Comparison of ENCODE assay signal across 18 cellular contexts in the genomic region with DNA sequence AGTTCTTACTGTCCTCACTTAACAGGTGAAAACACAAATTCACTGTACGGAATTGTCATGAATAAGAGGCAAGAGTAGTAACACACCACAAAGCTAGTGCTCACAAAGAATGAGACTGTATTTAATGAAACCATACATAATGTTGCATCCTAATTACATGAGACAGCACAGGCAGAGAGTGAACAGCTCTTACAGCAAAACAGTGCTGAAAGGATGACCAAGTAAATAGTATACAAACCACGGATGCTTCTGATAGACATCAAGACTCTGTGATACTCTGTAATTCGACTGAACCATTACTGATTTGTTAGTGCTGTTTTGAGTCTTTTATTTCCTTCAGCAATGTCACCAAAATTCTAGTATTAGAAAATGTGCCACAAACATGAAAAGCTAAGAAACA.
DNase-seq lines count a peak whose midpoint lies in the region; ATAC-seq and TF ChIP-seq lines count a peak whose summit lies in the region.
"Had no signal": no experiment of that assay in that cellular context is flagged by ENCODE, and none has a peak within 500 bp of the region (broad histone marks: within the 10 kb centered on the region; RNA-seq: fewer than 3 reads in every experiment).

No MANE protein-coding gene starts in this region.

- H3K36me3 Mint-ChIP-seq in T-helper 1 cell treated with Interleukin-12 subunit alpha and Interleukin-12 subunit beta and Interleukin-4 antibody, amounts not matched to agents 30 μg/mL and 1 μg/mL, for 36 hours (ENCODE audit: low read depth) = peaks cover 4% of the 10 kb centered on the region
- H3K36me3 Mint-ChIP-seq: CD8-positive, alpha-beta memory T cell had no signal

- intact Hi-C loops in left ventricle myocardium superior (cut with micrococcal nuclease) = no loop called here

- TF ChIP-seq CTCF in cardiac muscle cell (IDR thresholded peaks at IDR 0.05; ENCODE audit: low read depth, low read length) (no peak), hepatocyte (IDR thresholded peaks at IDR 0.05; ENCODE audit: poor library complexity) (no peak)

- H3K36me3 ChIP-seq in cardiac muscle cell = no peaks in the 10 kb centered on the region
- H3K36me3 ChIP-seq in hepatocyte (replicated peaks; ENCODE audit: insufficient read depth, low read depth) = no peaks in the 10 kb centered on the region
- H3K36me3 ChIP-seq: BLaER1 had no signal

- H2AFZ ChIP-seq in hepatocyte = no peak overlapping the region

- H4K20me1 ChIP-seq in hepatocyte (ENCODE audit: insufficient read depth, poor library complexity, severe bottlenecking) = peaks cover 5% of the 10 kb centered on the region
- H4K20me1 ChIP-seq: BLaER1 had no signal

- no peak overlapping the region for H3K4me3 ChIP-seq in cardiac muscle cell
- H3K4me3 ChIP-seq in hepatocyte = no peak overlapping the region
- H3K4me3 ChIP-seq: A549, BLaER1 had no signal

- H3K4me3 Mint-ChIP-seq in T-helper 1 cell treated with Interleukin-12 subunit alpha and Interleukin-12 subunit beta and Interleukin-4 antibody, amounts not matched to agents 30 μg/mL and 1 μg/mL, for 36 hours = no peak overlapping the region
- H3K4me3 Mint-ChIP-seq: CD8-positive, alpha-beta memory T cell had no signal

- peaks cover 37% of the 10 kb centered on the region for H3K4me1 Mint-ChIP-seq in T-helper 1 cell treated with Interleukin-12 subunit alpha and Interleukin-12 subunit beta and Interleukin-4 antibody, amounts not matched to agents 30 μg/mL and 1 μg/mL, for 36 hours (ENCODE audit: low read depth)
- H3K4me1 Mint-ChIP-seq: CD8-positive, alpha-beta memory T cell had no signal

- peak overlapping the region; percentile 27 for H3K27ac Mint-ChIP-seq in T-helper 1 cell treated with Interleukin-12 subunit alpha and Interleukin-12 subunit beta and Interleukin-4 antibody, amounts not matched to agents 30 μg/mL and 1 μg/mL, for 36 hours
- H3K27ac Mint-ChIP-seq: CD8-positive, alpha-beta memory T cell had no signal

- peaks cover 16% of the 10 kb centered on the region for H3K79me2 ChIP-seq in hepatocyte

- H3K27ac ChIP-seq in cardiac muscle cell (peak overlapping the region; percentile 76), hepatocyte (peak overlapping the region; percentile 31)
- H3K27ac ChIP-seq: BLaER1 had no signal

- H3K27me3 ChIP-seq in cardiac muscle cell (no peaks in the 10 kb centered on the region), hepatocyte (no peaks in the 10 kb centered on the region)
- H3K27me3 ChIP-seq: BLaER1 had no signal

- ATAC-seq in left ventricle myocardium superior (no peak), HG03175 (IDR thresholded peaks at IDR 0.05; ENCODE audit: unreplicated experiment) (no peak), HG02763 (IDR thresholded peaks at IDR 0.05; ENCODE audit: unreplicated experiment) (no peak)
- ATAC-seq: A549 had no signal

- no peaks in the 10 kb centered on the region for H3K27me3 Mint-ChIP-seq in T-helper 1 cell treated with Interleukin-12 subunit alpha and Interleukin-12 subunit beta and Interleukin-4 antibody, amounts not matched to agents 30 μg/mL and 1 μg/mL, for 36 hours (ENCODE audit: low read depth)

- H3K9me3 Mint-ChIP-seq in T-helper 1 cell treated with Interleukin-12 subunit alpha and Interleukin-12 subunit beta and Interleukin-4 antibody, amounts not matched to agents 30 μg/mL and 1 μg/mL, for 36 hours = no peaks in the 10 kb centered on the region
- H3K9me3 Mint-ChIP-seq: CD8-positive, alpha-beta memory T cell had no signal

- DNase-seq in cardiac muscle cell (ENCODE audit: low read depth in 1 of 2, low spot score in 1 of 2) (no peak), left ventricle myocardium superior (no peak), hepatocyte (ENCODE audit: low spot score) (no peak), retina (no peak)
- DNase-seq: CD8-positive, alpha-beta memory T cell; DMS79; KBM-7; NCI-H1105 treated with DMSO at 0.1 percent for 48 hours; NCI-H1694; NCI-H2081 treated with DMSO at 0.1 percent for 48 hours; NCI-H2227 treated with DMSO at 0.1 percent for 48 hours; NCI-H510A treated with DMSO at 0.1 percent for 48 hours; SHP77 had no signal

- H3K4me1 ChIP-seq in cardiac muscle cell (ENCODE audit: low read depth) (peaks cover 14% of the 10 kb centered on the region), hepatocyte (ENCODE audit: insufficient read depth) (peaks cover 29% of the 10 kb centered on the region)
- H3K4me1 ChIP-seq: BLaER1 had no signal

- peak overlapping the region; percentile 24 for H3K4me2 ChIP-seq in hepatocyte
- H3K4me2 ChIP-seq: BLaER1 had no signal

- H3K9me2 ChIP-seq in hepatocyte (replicated peaks; ENCODE audit: insufficient read depth) = no peaks in the 10 kb centered on the region

- H3K9me3 ChIP-seq in cardiac muscle cell (ENCODE audit: low read depth) (no peaks in the 10 kb centered on the region), hepatocyte (ENCODE audit: low read depth) (no peaks in the 10 kb centered on the region)
- H3K9me3 ChIP-seq: A549, BLaER1 had no signal

- 72% methylated on average over 3 of the region's 3 CpGs for WGBS in hepatocyte (ENCODE audit: low lambda C conversion rate, missing lambda C conversion rate)
